In genomic region chr4:128565565-128566186, GRCh38 we compare ENCODE assay signal across 9 cellular contexts.
DNase-seq lines count a peak whose midpoint lies in the region; ATAC-seq and TF ChIP-seq lines count a peak whose summit lies in the region.
"Had no signal": no experiment of that assay in that cellular context is flagged by ENCODE, and none has a peak within 500 bp of the region (broad histone marks: within the 10 kb centered on the region; RNA-seq: fewer than 3 reads in every experiment).

No MANE protein-coding gene starts in this region.

- no peaks in the 10 kb centered on the region for H3K27me3 ChIP-seq in gastroesophageal sphincter

- peak; percentile 33 to 80 (median 64) for TF ChIP-seq CTCF in gastroesophageal sphincter (IDR thresholded peaks at IDR 0.05)

- DNase-seq in NCI-H146 (lab: John Stamatoyannopoulos, UW) (peak; percentile 0), NCI-H146 treated with DMSO at 0.1 percent for 48 hours (lab: John Stamatoyannopoulos, UW; ENCODE audit: unreplicated experiment) (no peak), SK-MEL-5 (ENCODE audit: low read depth, low spot score) (peak; percentile 72), renal cortical epithelial cell (ENCODE audit: low read depth) (peak; percentile 38), kidney glomerular epithelial cell (lab: John Stamatoyannopoulos, UW) (no peak)
- DNase-seq: CD4-positive, CD25-positive, alpha-beta regulatory T cell had no signal

- peaks cover 0 to 27% (median 3%) of the 10 kb centered on the region in 3 donors for H3K4me1 ChIP-seq in gastroesophageal sphincter

- H3K9me3 ChIP-seq in gastroesophageal sphincter = no peaks in the 10 kb centered on the region

- ATAC-seq in HG02759 (IDR thresholded peaks at IDR 0.05; ENCODE audit: unreplicated experiment) (peak; percentile 63), gastroesophageal sphincter (no peak), GM18520 (IDR thresholded peaks at IDR 0.05; ENCODE audit: unreplicated experiment) (no peak)

- 74 to 87% methylated on average over 2 to 3 of the region's 4 CpGs for WGBS in gastroesophageal sphincter (ENCODE audit: low coverage in 1 of 2), 2 donors

- TF ChIP-seq EP300 in gastroesophageal sphincter (IDR thresholded peaks at IDR 0.05) = no peak

- TF ChIP-seq POLR2A in gastroesophageal sphincter (IDR thresholded peaks at IDR 0.05) = no peak

- H3K27ac ChIP-seq in gastroesophageal sphincter = no peak overlapping the region

- H3K4me3 ChIP-seq in gastroesophageal sphincter = no peak overlapping the region

- in situ Hi-C loops in SK-MEL-5 (cut with HindIII; ENCODE audit: low pct_unique_long_range_greater_than_20kb, low sequenced_read_pairs) = no loop called here

- H3K36me3 ChIP-seq in gastroesophageal sphincter = no peaks in the 10 kb centered on the region

Comparison
In these comparisons a context has a peak if more than half of its experiments do, and no peak if none do; other contexts are left out.
1. DNase-seq: peak in NCI-H146 (single experiment), SK-MEL-5 (single experiment) and renal cortical epithelial cell (single experiment); none in NCI-H146 treated with DMSO at 0.1 percent for 48 hours (single experiment) and kidney glomerular epithelial cell (single experiment).